ENCODE assay signal across 34 cellular contexts in the genomic region with DNA sequence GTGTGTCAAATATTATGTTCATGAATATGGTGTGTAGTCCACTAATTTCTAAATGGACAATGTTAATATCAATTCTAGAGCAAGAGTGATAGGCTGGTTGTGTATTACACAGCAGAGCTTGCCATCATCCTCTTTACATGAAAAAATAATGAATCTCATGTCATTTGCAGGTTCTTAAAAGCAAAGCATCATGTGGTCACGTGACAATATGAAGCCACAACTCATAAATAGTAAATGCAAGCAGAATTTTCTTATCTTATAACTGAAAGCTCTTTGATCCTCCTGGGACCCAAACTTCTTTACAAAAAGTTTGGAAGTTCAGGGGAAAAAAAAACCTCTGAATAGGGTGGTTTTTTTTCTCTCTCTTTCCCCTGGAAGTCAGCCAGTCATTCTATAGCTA. TPM values are rescaled to one million over a fixed set of nuclear protein-coding genes. Genes with fewer than 3 reads are reported as not detected.
"Had no signal": no experiment of that assay in that cellular context is flagged by ENCODE, and none has a peak within 500 bp of the region (broad histone marks: within the 10 kb centered on the region; RNA-seq: fewer than 3 reads in every experiment).

No MANE protein-coding gene starts in this region.

- H3K36me3 ChIP-seq: adrenal gland, brain microvascular endothelial cell, breast epithelium had no signal

- FAIRE-seq: astrocyte, TTC549 had no signal

- H3K27me3 ChIP-seq: adrenal gland, body of pancreas, brain microvascular endothelial cell, breast epithelium had no signal

- H3K4me1 ChIP-seq: adrenal gland, body of pancreas, breast epithelium had no signal

- H3K4me3 ChIP-seq: adrenal gland, body of pancreas, breast epithelium had no signal

- ATAC-seq: activated CD8-positive, alpha-beta T cell treated with anti-CD3 and anti-CD28 coated beads for 36 hours; activated naive CD4-positive, alpha-beta T cell treated with anti-CD3 and anti-CD28 coated beads, Interleukin-2, amount 50 U/mL, for 72 hours; activated T-cell treated with anti-CD3 and anti-CD28 coated beads, Interleukin-2, amount 50 U/mL, for 4 hours; activated T-cell treated with anti-CD3 and anti-CD28 coated beads, Interleukin-2, amount 50 U/mL, for 72 hours; activated T-helper 17 cell treated with anti-CD3 and anti-CD28 coated beads, Interleukin-2, amount 50 U/mL, for 72 hours; body of pancreas had no signal

- DNase-seq: activated B cell treated with CpG ODN at 0.5 μM for 24 hours; activated CD4-positive, alpha-beta memory T cell treated with anti-CD3 and anti-CD28 coated beads for 36 hours; activated CD4-positive, alpha-beta T cell treated with anti-CD3 and anti-CD28 coated beads for 4 hours; activated CD4-positive, alpha-beta T cell treated with anti-CD3 and anti-CD28 coated beads, Interleukin-2, amount 10 ng/mL, durations not matched to agents 24 days and 14 days; activated CD4-positive, alpha-beta T cell treated with anti-CD3 and anti-CD28 coated beads, Interleukin-2, amount 50 U/mL, for 1 hour; activated CD4-positive, alpha-beta T cell treated with anti-CD3 and anti-CD28 coated beads, Interleukin-2, amount 50 U/mL, for 4 hours; activated CD4-positive, CD25-positive, alpha-beta regulatory T cell treated with anti-CD3 and anti-CD28 coated beads, Interleukin-2, amount 50 U/mL, for 72 hours; activated CD8-positive, alpha-beta memory T cell treated with anti-CD3 and anti-CD28 coated beads, Interleukin-2, amount 50 U/mL, for 4 hours; activated CD8-positive, alpha-beta T cell treated with anti-CD3 and anti-CD28 coated beads for 36 hours; activated effector memory CD4-positive, alpha-beta T cell treated with anti-CD3 and anti-CD28 coated beads, Interleukin-2, amount 50 U/mL, for 16 hours; activated gamma-delta T cell treated with Interleukin-2 at 50 U/mL for 16 hours; activated naive CD4-positive, alpha-beta T cell; activated naive CD4-positive, alpha-beta T cell treated with anti-CD3 and anti-CD28 coated beads for 36 hours; activated naive CD4-positive, alpha-beta T cell treated with anti-CD3 and anti-CD28 coated beads, Interleukin-2, amount 50 U/mL, for 16 hours; activated naive CD8-positive, alpha-beta T cell treated with anti-CD3 and anti-CD28 coated beads for 36 hours; activated T-cell treated with anti-CD3 and anti-CD28 coated beads for 4 hours; activated T-cell treated with anti-CD3 and anti-CD28 coated beads, Interleukin-2, amount 50 U/mL, for 1 hour; activated T-cell treated with anti-CD3 and anti-CD28 coated beads, Interleukin-2, amount 50 U/mL, for 4 hours; activated T-cell treated with anti-CD3 and anti-CD28 coated beads, Interleukin-2, amount 50 U/mL, for 72 hours; amniotic stem cell; aorta; brain microvascular endothelial cell; central memory CD4-positive, alpha-beta T cell; T-helper 2 cell; T-helper 9 cell had no signal

- H3K9me3 ChIP-seq: adrenal gland had no signal

- H3K27ac ChIP-seq: adrenal gland, body of pancreas, brain microvascular endothelial cell, breast epithelium, VCaP had no signal

RNA-seq across cellular contexts. Expression of a gene that starts 26.9 kb away (rescaled TPM):
- total RNA-seq: activated T-helper 1 cell treated with anti-CD3 and anti-CD28 coated beads, Interleukin-12 subunit alpha, Interleukin-12 subunit beta, Interleukin-2, Interleukin-4 antibody, amounts not matched to agents 30 ng/mL and 10 ng/mL and 1 ng/mL, durations not matched to agents 14 hours and 24 hours and 36 hours; activated T-helper 17 cell treated with anti-CD3 and anti-CD28 coated beads, Interleukin-2, amount 50 U/mL, for 72 hours had no signal
